16 cellular contexts compared by ENCODE assay signal in genomic region chr7:11478873-11479272, GRCh38.
A peak's percentile ranks its signal among the peaks of the same experiment; 100 is the strongest.
DNase-seq lines count a peak whose midpoint lies in the region; ATAC-seq and TF ChIP-seq lines count a peak whose summit lies in the region.
"Had no signal": no experiment of that assay in that cellular context is flagged by ENCODE, and none has a peak within 500 bp of the region (broad histone marks: within the 10 kb centered on the region; RNA-seq: fewer than 3 reads in every experiment).

No MANE protein-coding gene starts in this region.

- no peaks in the 10 kb centered on the region for H3K9me3 Mint-ChIP-seq in stimulated activated naive B cell treated with anti-CD40 and anti-IgM and Interleukin-4, amounts not matched to agents 10 μg/mL and 1 μg/mL and 100 μg/mL, for 72 hours

- intact Hi-C loops in Panc1 (cut with micrococcal nuclease; ENCODE audit: unreplicated experiment) (no loop called here), Right ventricle myocardium superior (cut with DNase I) (no loop called here)

- H3K27me3 ChIP-seq in Panc1 (ENCODE audit: control insufficient read depth, insufficient read depth, low read length): no peaks in the 10 kb centered on the region
- H3K27me3 ChIP-seq: BLaER1 had no signal

- H3K4me1 Mint-ChIP-seq in stimulated activated naive B cell treated with anti-CD40 and anti-IgM and Interleukin-4, amounts not matched to agents 10 μg/mL and 1 μg/mL and 100 μg/mL, for 72 hours: no peaks in the 10 kb centered on the region
- H3K4me1 Mint-ChIP-seq: CD4-positive, CD25-positive, alpha-beta regulatory T cell had no signal

- peak overlapping the region; percentile 18; the same call in 1 of the 2 replicates for H3K27ac ChIP-seq in Panc1 (ENCODE audit: low read length)
- H3K27ac ChIP-seq: GM23248, HL-60 had no signal

- CTCF ChIA-PET in Panc1 (lab: Charles Lee): no interaction called here

- H3K4me1 ChIP-seq in Panc1 (ENCODE audit: control insufficient read depth, insufficient read depth, low read length): no peaks in the 10 kb centered on the region

- H3K4me3 ChIP-seq in Panc1 (ENCODE audit: low read depth in 2 of 2, low read length in 2 of 2): no peak overlapping the region
- H3K4me3 ChIP-seq: BLaER1, GM23248 had no signal

- H3K36me3 ChIP-seq in Panc1 (ENCODE audit: control insufficient read depth, insufficient read depth, low read length): no peaks in the 10 kb centered on the region
- H3K36me3 ChIP-seq: BLaER1 had no signal

- POLR2A ChIA-PET in Panc1 (lab: Charles Lee): no interaction called here

- no peak overlapping the region for H3K4me3 Mint-ChIP-seq in stimulated activated naive B cell treated with anti-CD40 and anti-IgM and Interleukin-4, amounts not matched to agents 10 μg/mL and 1 μg/mL and 100 μg/mL, for 72 hours
- H3K4me3 Mint-ChIP-seq: CD4-positive, CD25-positive, alpha-beta regulatory T cell had no signal

- no peaks in the 10 kb centered on the region for H3K9me3 ChIP-seq in Panc1 (ENCODE audit: control insufficient read depth, insufficient read depth, low read depth, low read length)
- H3K9me3 ChIP-seq: BLaER1 had no signal

- no peaks in the 10 kb centered on the region for H3K36me3 Mint-ChIP-seq in stimulated activated naive B cell treated with anti-CD40 and anti-IgM and Interleukin-4, amounts not matched to agents 10 μg/mL and 1 μg/mL and 100 μg/mL, for 72 hours
- H3K36me3 Mint-ChIP-seq: CD4-positive, CD25-positive, alpha-beta regulatory T cell had no signal

- in situ Hi-C loops in Panc1 (cut with HindIII; ENCODE audit: low pct_unique_long_range_greater_than_20kb, low sequenced_read_pairs): no loop called here

- H3K27me3 Mint-ChIP-seq in stimulated activated naive B cell treated with anti-CD40 and anti-IgM and Interleukin-4, amounts not matched to agents 10 μg/mL and 1 μg/mL and 100 μg/mL, for 72 hours: no peaks in the 10 kb centered on the region
- H3K27me3 Mint-ChIP-seq: CD4-positive, CD25-positive, alpha-beta regulatory T cell had no signal

- no peak overlapping the region for H3K27ac Mint-ChIP-seq in stimulated activated naive B cell treated with anti-CD40 and anti-IgM and Interleukin-4, amounts not matched to agents 10 μg/mL and 1 μg/mL and 100 μg/mL, for 72 hours
- H3K27ac Mint-ChIP-seq: CD4-positive, CD25-positive, alpha-beta regulatory T cell had no signal

- BruUV-seq in Panc1 (replicated peaks; lab: Mats Ljungman, UMichigan): no TSS peak

- TF ChIP-seq CTCF in Panc1 (IDR thresholded peaks at IDR 0.05): no peak

- no peak for ATAC-seq in Panc1
- ATAC-seq in Right ventricle myocardium superior (ENCODE audit: poor library complexity): no peak
- ATAC-seq in stimulated activated naive B cell treated with anti-CD40 and anti-IgM and Interleukin-4, amounts not matched to agents 10 μg/mL and 1 μg/mL and 100 μg/mL, for 72 hours (replicated peaks): no peak

- DNase-seq in SIG-M5 treated with dmso at 0.1 percent for 504 hours (lab: John Stamatoyannopoulos, UW; ENCODE audit: unreplicated experiment) (peak; percentile 23), SIG-M5 (lab: John Stamatoyannopoulos, UW) (no peak), MV-4-11 (lab: John Stamatoyannopoulos, UW) (peak; percentile 66), Panc1 (ENCODE audit: low read depth, low spot score) (no peak), Right ventricle myocardium superior (no peak)
- DNase-seq in activated naive CD4-positive, alpha-beta T cell treated with Interleukin-2 at 50 U/mL for 16 hours: no peak
- no peak for DNase-seq in stimulated activated naive B cell treated with anti-CD40 and anti-IgM and Interleukin-4, amounts not matched to agents 10 μg/mL and 1 μg/mL and 100 μg/mL, for 72 hours
- DNase-seq: 8988T; AML-193; CD4-positive, CD25-positive, alpha-beta regulatory T cell; DMS53; GF-D8; GM23248; H7 had no signal

Comparison
In these comparisons a context has a peak if more than half of its experiments do, and no peak if none do; other contexts are left out.
1. DNase-seq: peak in SIG-M5 treated with dmso at 0.1 percent for 504 hours (single experiment) and MV-4-11 (single experiment); none in SIG-M5 (single experiment), Panc1 (single experiment), activated naive CD4-positive, alpha-beta T cell treated with Interleukin-2 at 50 U/mL for 16 hours (single experiment), Right ventricle myocardium superior (single experiment) and stimulated activated naive B cell treated with anti-CD40 and anti-IgM and Interleukin-4, amounts not matched to agents 10 μg/mL and 1 μg/mL and 100 μg/mL, for 72 hours (single experiment).